Comparison of ENCODE assay signal across 11 cellular contexts in the genomic region with DNA sequence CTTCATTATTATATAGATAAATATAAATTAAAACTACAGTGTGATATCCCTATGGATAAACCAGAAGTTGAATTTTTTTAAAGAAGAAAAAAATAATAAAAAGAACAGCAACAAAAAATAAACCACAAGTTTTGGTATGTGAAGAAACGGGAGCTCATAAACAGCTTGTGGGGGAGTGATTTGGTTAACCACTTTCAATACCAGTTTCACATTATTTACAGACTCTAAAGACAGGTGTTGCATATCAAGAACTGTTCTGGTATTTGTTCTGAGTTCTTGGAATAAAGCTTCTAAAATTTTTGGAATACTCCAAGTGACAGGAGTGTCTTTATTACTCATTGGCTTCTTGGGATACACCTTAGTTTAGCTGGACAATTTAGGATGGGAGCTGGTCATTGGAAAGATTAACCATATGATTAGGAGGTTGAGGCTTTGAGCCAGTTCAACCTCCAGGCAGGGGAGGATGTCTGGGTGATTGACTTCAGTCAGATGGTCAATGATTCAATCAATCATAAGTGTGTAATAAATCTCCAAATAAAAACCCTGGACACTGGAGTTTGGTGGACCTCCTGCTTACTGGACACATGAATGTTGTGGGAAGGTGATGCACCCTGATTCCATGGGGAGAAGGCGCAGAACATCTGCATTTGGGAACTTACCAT.
DNase-seq lines count a peak whose midpoint lies in the region; ATAC-seq lines count a peak whose summit lies in the region.
"Had no signal": no experiment of that assay in that cellular context is flagged by ENCODE, and none has a peak within 500 bp of the region (broad histone marks: within the 10 kb centered on the region; RNA-seq: fewer than 3 reads in every experiment).

No MANE protein-coding gene starts in this region.

- peak; percentile 90 for ATAC-seq in GM19351 (IDR thresholded peaks at IDR 0.05; ENCODE audit: unreplicated experiment)
- ATAC-seq in HG02571 (IDR thresholded peaks at IDR 0.05; ENCODE audit: unreplicated experiment), result peak; percentile 71
- ATAC-seq in HG03175 (IDR thresholded peaks at IDR 0.05; ENCODE audit: unreplicated experiment), result peak; percentile 90
- ATAC-seq: CD8-positive, alpha-beta T cell; Panc1 had no signal

- DNase-seq in GOT3 (lab: John Stamatoyannopoulos, UW), result no peak
- DNase-seq in anterior cingulate cortex (lab: John Stamatoyannopoulos, UW), result no peak
- DNase-seq in SIG-M5 treated with dmso at 0.1 percent for 504 hours (lab: John Stamatoyannopoulos, UW; ENCODE audit: unreplicated experiment), result no peak
- DNase-seq in NCI-H226, result no peak
- DNase-seq: CD8-positive, alpha-beta T cell; dermis blood vessel endothelial cell; NCI-H345 had no signal
